In genomic region chr21:36889401-36889800, GRCh38 we compare ENCODE assay signal across 27 cellular contexts.
DNase-seq lines count a peak whose midpoint lies in the region; ATAC-seq, FAIRE-seq and TF ChIP-seq lines count a peak whose summit lies in the region.
"Had no signal": no experiment of that assay in that cellular context is flagged by ENCODE, and none has a peak within 500 bp of the region (broad histone marks: within the 10 kb centered on the region; RNA-seq: fewer than 3 reads in every experiment).

No MANE protein-coding gene starts in this region.

- no peaks in the 10 kb centered on the region for H3K9me3 ChIP-seq in GM23248 (ENCODE audit: low read depth)
- H3K9me3 ChIP-seq in K562 (replicated peaks; ENCODE audit: control insufficient read depth, insufficient read depth, low read depth, low read length): no peaks in the 10 kb centered on the region
- H3K9me3 ChIP-seq in osteoblast (ENCODE audit: low read depth, low read length): no peaks in the 10 kb centered on the region
- H3K9me3 ChIP-seq: transverse colon had no signal

- no peak overlapping the region for H3K4me3 ChIP-seq in GM23248
- no peak overlapping the region for H3K4me3 ChIP-seq in K562
- no peak overlapping the region for H3K4me3 ChIP-seq in osteoblast (ENCODE audit: insufficient read depth, low read length)
- H3K4me3 ChIP-seq: SJCRH30, spleen, transverse colon had no signal

- TF ChIP-seq CTCF in K562 (IDR thresholded peaks at IDR 0.05 in 2 of 3, conservative IDR thresholded peaks at IDR 0.05 in 1 of 3; ENCODE audit: insufficient read depth in 2 of 3, low read depth in 1 of 3, low read length in 3 of 3) (no peak), osteoblast (IDR thresholded peaks at IDR 0.05; ENCODE audit: extremely low read depth, low read depth, low read length) (no peak), RWPE1 (conservative IDR thresholded peaks at IDR 0.05; ENCODE audit: low read depth) (no peak)

- H3K9ac ChIP-seq in GM23248 (no peak overlapping the region), K562 (ENCODE audit: insufficient read depth in 1 of 2, low read depth in 2 of 2, low read length in 2 of 2) (no peak overlapping the region)

- in situ Hi-C loops in GM23248 (cut with MboI) (no loop called here), K562 (cut with MboI) (no loop called here)

- peaks cover 3% of the 10 kb centered on the region for H3K9me1 ChIP-seq in K562 (ENCODE audit: control insufficient read depth, insufficient read depth, low read length)

- no peaks in the 10 kb centered on the region for H3F3A ChIP-seq in GM23248 (ENCODE audit: insufficient read depth)

- ATAC-seq in K562 (no peak), left cardiac atrium (peak in 1 of 2 donors; percentile 83), GM19328 (IDR thresholded peaks at IDR 0.05; ENCODE audit: unreplicated experiment) (no peak)
- ATAC-seq: activated CD4-positive, CD25-positive, alpha-beta regulatory T cell treated with anti-CD3 and anti-CD28 coated beads, Interleukin-2, amount 50 U/mL, for 24 hours; activated CD8-positive, alpha-beta T cell treated with anti-CD3 and anti-CD28 coated beads for 36 hours; HepG2; naive thymus-derived CD4-positive, alpha-beta T cell had no signal

- peak; percentile 3 for DNase-seq in GM23248
- no peak for DNase-seq in K562 (ENCODE audit: extremely low read depth in 1 of 4, low spot score in 3 of 4)
- peak; percentile 45 for DNase-seq in left cardiac atrium
- DNase-seq in osteoblast (ENCODE audit: insufficient read length, low spot score, missing footprints): peak; percentile 83
- no peak for DNase-seq in NCI-H69 (lab: John Stamatoyannopoulos, UW)
- DNase-seq in SHP77 (lab: John Stamatoyannopoulos, UW): no peak
- DNase-seq in RWPE1 (ENCODE audit: low spot score): no peak
- DNase-seq: activated CD8-positive, alpha-beta T cell treated with anti-CD3 and anti-CD28 coated beads for 36 hours; aorta; C1 segment of cervical spinal cord; COR-L47; DMS79; GF-D8; H7; naive thymus-derived CD4-positive, alpha-beta T cell; NCI-H1092; NCI-H1694 treated with DMSO at 0.1 percent for 48 hours; occipital lobe; SJCRH30; spleen; stimulated activated CD4-positive, alpha-beta T cell treated with anti-CD3 and anti-CD28 coated beads, Interleukin-2, amount 100 ng/mL, for 48 hours; transverse colon had no signal

- H3K27ac ChIP-seq in GM23248 (no peak overlapping the region), K562 (ENCODE audit: extremely low read depth, low read depth, low read length) (no peak overlapping the region), osteoblast (ENCODE audit: low read depth, low read length) (peak overlapping the region; percentile 85), RWPE1 (no peak overlapping the region)
- H3K27ac ChIP-seq: spleen, transverse colon had no signal

- TF ChIP-seq EP300 in K562 (IDR thresholded peaks at IDR 0.05; ENCODE audit: low read length): no peak

- H3K79me2 ChIP-seq in GM23248 (ENCODE audit: insufficient read depth): no peaks in the 10 kb centered on the region
- H3K79me2 ChIP-seq in K562 (ENCODE audit: control insufficient read depth, insufficient read depth, low read length): no peaks in the 10 kb centered on the region
- peaks cover 4% of the 10 kb centered on the region for H3K79me2 ChIP-seq in osteoblast (ENCODE audit: insufficient read depth, low read length)

- H3K36me3 ChIP-seq in GM23248 (ENCODE audit: low read depth) (0 out of 2 replicates have a peak, but pooled peaks cover 3% of the 10 kb centered on the region), K562 (ENCODE audit: control insufficient read depth, insufficient read depth, low read length) (peaks cover 6% of the 10 kb centered on the region; the same call in 1 of the 3 replicates), osteoblast (ENCODE audit: insufficient read depth, low read length) (peaks cover 4% of the 10 kb centered on the region)
- H3K36me3 ChIP-seq: SJCRH30 had no signal

- no peaks in the 10 kb centered on the region for H3K9me2 ChIP-seq in GM23248 (ENCODE audit: insufficient read depth)

- H3K27me3 ChIP-seq in GM23248 (replicated peaks; ENCODE audit: insufficient read depth) (no peaks in the 10 kb centered on the region), K562 (ENCODE audit: control insufficient read depth in 2 of 2, insufficient read depth in 2 of 2, low read length in 2 of 2) (no peaks in the 10 kb centered on the region), osteoblast (ENCODE audit: insufficient read depth, low read length) (no peaks in the 10 kb centered on the region)
- H3K27me3 ChIP-seq: SJCRH30, spleen, transverse colon had no signal

- TF ChIP-seq RAD21 in K562 (CRISPR knock-in tag; conservative IDR thresholded peaks at IDR 0.05 in 1 of 2, IDR thresholded peaks at IDR 0.05 in 1 of 2): no peak

- H3K4me1 ChIP-seq in GM23248 (ENCODE audit: insufficient read depth) (peaks cover 5% of the 10 kb centered on the region; the same call in 1 of the 2 replicates), K562 (replicated peaks in 1 of 2; ENCODE audit: control insufficient read depth in 2 of 2, insufficient read depth in 2 of 2, low read length in 2 of 2) (peaks cover 0 to 4% of the 10 kb centered on the region in 2 experiments; a peak in 2 of 5 replicates), osteoblast (ENCODE audit: insufficient read depth, low read length) (peaks cover 33% of the 10 kb centered on the region)
- H3K4me1 ChIP-seq: spleen, transverse colon had no signal

- POLR2A ChIA-PET in K562 (lab: Yijun Ruan, JAX) (interaction anchor here (0.5 to 1.9 kb wide), 4 partner anchors 8 to 811 kb away, joined by 3 to 8 read pairs (median 3); no protein-coding TSS in a partner anchor), RWPE1 (lab: Yijun Ruan, JAX; ENCODE audit: low non-redundant PET) (no interaction called here)

- 60 to 77% methylated on average over 2 of the region's 2 CpGs for WGBS in GM23248 (ENCODE audit: low coverage in 1 of 2, low lambda C conversion rate in 2 of 2, missing lambda C conversion rate in 2 of 2), 2 experiments
- WGBS in K562 (ENCODE audit: insufficient coverage, low coverage, missing lambda C conversion rate): 40% methylated on average over 2 of the region's 2 CpGs

- H2AFZ ChIP-seq in GM23248 (no peak overlapping the region), K562 (ENCODE audit: low read depth, low read length) (no peak overlapping the region), osteoblast (ENCODE audit: low read length) (no peak overlapping the region)

- FAIRE-seq in K562 (lab: Jason Lieb, UNC): no peak
- FAIRE-seq: endothelial cell of umbilical vein, GM19239, HepG2 had no signal

- no peak for TF ChIP-seq POLR2A in K562 (conservative IDR thresholded peaks at IDR 0.05)

- H3K4me2 ChIP-seq in GM23248 (ENCODE audit: unreplicated experiment) (no peak overlapping the region), K562 (ENCODE audit: insufficient read depth, low read length) (no peak overlapping the region), osteoblast (ENCODE audit: insufficient read depth, low read length) (no peak overlapping the region)

- CTCF ChIA-PET in K562 (lab: Yijun Ruan, JAX; ENCODE audit: low intra/inter-chr PET ratio): no interaction called here
- CTCF ChIA-PET in RWPE1 (lab: Yijun Ruan, JAX): no interaction called here

- H4K20me1 ChIP-seq in GM23248 (ENCODE audit: insufficient read depth) (no peaks in the 10 kb centered on the region), K562 (replicated peaks; ENCODE audit: control insufficient read depth, insufficient read depth, low read length) (no peaks in the 10 kb centered on the region), osteoblast (ENCODE audit: insufficient read depth, low read length) (no peaks in the 10 kb centered on the region)

- BruUV-seq in K562 (replicated peaks; lab: Mats Ljungman, UMichigan): no TSS peak

- intact Hi-C loops in K562 (cut with micrococcal nuclease): no loop called here
- intact Hi-C loops in left cardiac atrium (cut with DNase I): no loop called here

TF ChIP-seq in K562, 482 proteins besides CTCF, POLR2A, EP300 and RAD21:
- no peak for TF ChIP-seq ZNF277 (CRISPR knock-in tag; IDR thresholded peaks at IDR 0.05; ENCODE audit: borderline replicate concordance)
- no peak for TF ChIP-seq PHTF2 (CRISPR knock-in tag; IDR thresholded peaks at IDR 0.05)
- TF ChIP-seq MEF2A (IDR thresholded peaks at IDR 0.05; ENCODE audit: control insufficient read depth, low read depth, low read length): 0 out of 2 replicates have a peak, but pooled peaks have one; percentile 19
- TF ChIP-seq ZNF232 (CRISPR knock-in tag; IDR thresholded peaks at IDR 0.05): no peak

Comparison
In these comparisons a context has a peak if more than half of its experiments do, and no peak if none do; other contexts are left out.
1. DNase-seq: peak in GM23248 (single experiment), left cardiac atrium (single experiment) and osteoblast (single experiment); none in K562 (0 of 4), NCI-H69 (single experiment), SHP77 (0 of 2) and RWPE1 (single experiment).